Comparison of ENCODE assay signal across 15 cellular contexts in genomic region chr10:101363850-101364400, GRCh38. TPM values are rescaled to one million over a fixed set of nuclear protein-coding genes. Genes with fewer than 3 reads are reported as not detected.
A peak's percentile ranks its signal among the peaks of the same experiment; 100 is the strongest.
DNase-seq lines count a peak whose midpoint lies in the region; ATAC-seq, FAIRE-seq and TF ChIP-seq lines count a peak whose summit lies in the region.
"Had no signal": no experiment of that assay in that cellular context is flagged by ENCODE, and none has a peak within 500 bp of the region (broad histone marks: within the 10 kb centered on the region; RNA-seq: fewer than 3 reads in every experiment).

No MANE protein-coding gene starts in this region.

- peaks cover 72% of the 10 kb centered on the region for H3K79me2 ChIP-seq in SK-N-SH (ENCODE audit: insufficient read depth)
- H3K79me2 ChIP-seq in HCT116 (ENCODE audit: insufficient read depth, low read length), result peaks cover 25% of the 10 kb centered on the region
- peaks cover 32% of the 10 kb centered on the region for H3K79me2 ChIP-seq in astrocyte (ENCODE audit: insufficient read depth, low read length)

- peaks cover 16% of the 10 kb centered on the region for H3K4me1 Mint-ChIP-seq in astrocyte (ENCODE audit: low read depth, unreplicated experiment)
- peaks cover 17% of the 10 kb centered on the region for H3K4me1 Mint-ChIP-seq in memory B cell

- H4K20me1 ChIP-seq in SK-N-SH (ENCODE audit: insufficient read depth), result peaks cover 42% of the 10 kb centered on the region
- no peaks in the 10 kb centered on the region for H4K20me1 ChIP-seq in HCT116 (ENCODE audit: insufficient read depth)
- H4K20me1 ChIP-seq in astrocyte (ENCODE audit: insufficient read depth, low read length), result peaks cover 60% of the 10 kb centered on the region

- BruUV-seq in HCT116 (replicated peaks; lab: Mats Ljungman, UMichigan), result no TSS peak

- TF ChIP-seq EP300 in SK-N-SH (IDR thresholded peaks at IDR 0.05; ENCODE audit: borderline replicate concordance in 1 of 2, low read depth in 1 of 2, low read length in 1 of 2), result no peak

- H3K4me3 Mint-ChIP-seq in astrocyte (ENCODE audit: unreplicated experiment) (no peak overlapping the region), memory B cell (no peak overlapping the region)
- H3K4me3 Mint-ChIP-seq: CD4-positive, CD25-positive, alpha-beta regulatory T cell had no signal

- intact Hi-C loops in HCT116 (cut with micrococcal nuclease), result no loop called here

- peaks cover 19% of the 10 kb centered on the region for H3F3A ChIP-seq in SK-N-SH (replicated peaks; ENCODE audit: insufficient read depth)

- no peak overlapping the region for H3K27ac Mint-ChIP-seq in astrocyte (ENCODE audit: unreplicated experiment)
- H3K27ac Mint-ChIP-seq in memory B cell, result peak overlapping the region; percentile 4
- H3K27ac Mint-ChIP-seq: CD4-positive, CD25-positive, alpha-beta regulatory T cell had no signal

- CTCF ChIA-PET in SK-N-SH (lab: Yijun Ruan, JAX), result interaction anchor here (2.4 kb wide), 1 partner anchor 150 kb away, joined by 9 read pairs; no protein-coding TSS in a partner anchor
- CTCF ChIA-PET in HCT116 (lab: Charles Lee), result no interaction called here

- no peaks in the 10 kb centered on the region for H3K9me3 ChIP-seq in SK-N-SH
- no peaks in the 10 kb centered on the region for H3K9me3 ChIP-seq in HCT116 (ENCODE audit: control insufficient read depth in 1 of 2, insufficient read depth in 1 of 2, low read depth in 1 of 2, low read length in 2 of 2)
- no peaks in the 10 kb centered on the region for H3K9me3 ChIP-seq in astrocyte (ENCODE audit: insufficient read depth, low read depth, low read length)
- H3K9me3 ChIP-seq: BLaER1 treated with 17β-estradiol and CSF1 and Interleukin-3, amounts not matched to agents 10 nM and 100 nM; HAP-1 had no signal

- no peaks in the 10 kb centered on the region for H3K27me3 ChIP-seq in SK-N-SH (ENCODE audit: insufficient read depth)
- no peaks in the 10 kb centered on the region for H3K27me3 ChIP-seq in HCT116 (ENCODE audit: insufficient read depth, low read length)
- H3K27me3 ChIP-seq in astrocyte (ENCODE audit: insufficient read depth, low read length), result no peaks in the 10 kb centered on the region
- H3K27me3 ChIP-seq: BLaER1 treated with 17β-estradiol and CSF1 and Interleukin-3, amounts not matched to agents 10 nM and 100 nM had no signal

- FAIRE-seq in astrocyte (lab: Jason Lieb, UNC), result no peak

- H3K27ac ChIP-seq in SK-N-SH (ENCODE audit: low read depth in 2 of 2, low read length in 1 of 2) (no peak overlapping the region), HCT116 (ENCODE audit: low read depth, low read length) (no peak overlapping the region), astrocyte (ENCODE audit: low read depth, low read length) (no peak overlapping the region)
- H3K27ac ChIP-seq: 22Rv1; BLaER1 treated with 17β-estradiol and CSF1 and Interleukin-3, amounts not matched to agents 10 nM and 100 nM had no signal

- TF ChIP-seq CTCF in SK-N-SH (IDR thresholded peaks at IDR 0.05) (no peak), HCT116 (IDR thresholded peaks at IDR 0.05 in 2 of 3, conservative IDR thresholded peaks at IDR 0.05 in 1 of 3; ENCODE audit: borderline replicate concordance in 1 of 3, insufficient read depth in 1 of 3, low read depth in 2 of 3, low read length in 2 of 3) (no peak), astrocyte (IDR thresholded peaks at IDR 0.05; ENCODE audit: insufficient read depth, low read depth, low read length) (no peak)

- POLR2A ChIA-PET in SK-N-SH (lab: Yijun Ruan, JAX) (no interaction called here), HCT116 (lab: Charles Lee) (no interaction called here)

- H3K4me3 ChIP-seq in SK-N-SH (ENCODE audit: low read depth in 2 of 2, low read length in 1 of 2) (no peak overlapping the region), HCT116 (replicated peaks in 1 of 2; ENCODE audit: low read depth in 1 of 2, low read length in 2 of 2) (no peak overlapping the region), astrocyte (ENCODE audit: insufficient read depth, low read depth, low read length) (no peak overlapping the region)
- H3K4me3 ChIP-seq: BLaER1 treated with 17β-estradiol and CSF1 and Interleukin-3, amounts not matched to agents 10 nM and 100 nM; GM12878; HAP-1 had no signal

- TF ChIP-seq RAD21 in SK-N-SH (IDR thresholded peaks at IDR 0.05; ENCODE audit: low read length) (no peak), HCT116 (IDR thresholded peaks at IDR 0.05; ENCODE audit: low read depth) (no peak)

- DNase-seq in SK-N-SH (no peak), HCT116 (ENCODE audit: low read depth, low spot score) (no peak), astrocyte (ENCODE audit: low read depth) (no peak), memory B cell (ENCODE audit: low spot score in 2 of 2) (no peak), GM03348 (ENCODE audit: low spot score) (no peak)
- no peak for DNase-seq in stimulated activated CD8-positive, alpha-beta memory T cell treated with anti-CD3 and anti-CD28 coated beads, Interleukin-4, amount 100 ng/mL, for 48 hours
- DNase-seq: Calu3; CD4-positive, CD25-positive, alpha-beta regulatory T cell; DMS 273 treated with DMSO at 0.1 percent for 48 hours had no signal

- H3K36me3 Mint-ChIP-seq in astrocyte (ENCODE audit: low read depth, unreplicated experiment) (peaks cover 8% of the 10 kb centered on the region), memory B cell (peaks cover 5% of the 10 kb centered on the region)

- H3K9me2 ChIP-seq in SK-N-SH (no peaks in the 10 kb centered on the region), HCT116 (ENCODE audit: insufficient read depth) (no peaks in the 10 kb centered on the region)

- H3K36me3 ChIP-seq in SK-N-SH (replicated peaks in 1 of 2; ENCODE audit: control insufficient read depth in 1 of 2, insufficient read depth in 2 of 2, low read length in 1 of 2), result peaks cover 0 to 10% of the 10 kb centered on the region in 2 experiments
- H3K36me3 ChIP-seq in HCT116 (ENCODE audit: control insufficient read depth in 1 of 2, insufficient read depth in 2 of 2, low read length in 2 of 2), result no peaks in the 10 kb centered on the region
- H3K36me3 ChIP-seq in astrocyte (ENCODE audit: insufficient read depth, low read length), result no peaks in the 10 kb centered on the region
- H3K36me3 ChIP-seq: HAP-1 had no signal

- H3K4me1 ChIP-seq in SK-N-SH (ENCODE audit: control insufficient read depth in 1 of 2, insufficient read depth in 2 of 2, low read depth in 1 of 2, low read length in 1 of 2) (peaks cover 0 to 16% of the 10 kb centered on the region in 2 experiments; a peak in 1 of 4 replicates), HCT116 (ENCODE audit: control insufficient read depth in 1 of 2, insufficient read depth in 2 of 2, low read length in 2 of 2) (peaks cover 17 to 43% of the 10 kb centered on the region in 2 experiments), astrocyte (ENCODE audit: insufficient read depth, low read length) (peaks cover 8% of the 10 kb centered on the region)

- no peak; the same call in 1 of the 3 replicates for ATAC-seq in SK-N-SH treated with all-trans-retinoic acid at 6 μM for 48 hours
- ATAC-seq in HCT116, result no peak
- no peak for ATAC-seq in memory B cell (ENCODE audit: low read depth)
- no peak for ATAC-seq in GM18861 (IDR thresholded peaks at IDR 0.05; ENCODE audit: unreplicated experiment)
- ATAC-seq: GM12878 had no signal

- H3K4me2 ChIP-seq in SK-N-SH (no peak overlapping the region), HCT116 (ENCODE audit: low read length) (peak overlapping the region; percentile 2; the same call in 1 of the 2 replicates), astrocyte (ENCODE audit: low read length) (peak overlapping the region; percentile 19)
- H3K4me2 ChIP-seq: BLaER1 treated with 17β-estradiol and CSF1 and Interleukin-3, amounts not matched to agents 10 nM and 100 nM had no signal

- no peaks in the 10 kb centered on the region for H3K27me3 Mint-ChIP-seq in astrocyte (ENCODE audit: low read depth, unreplicated experiment)
- no peaks in the 10 kb centered on the region for H3K27me3 Mint-ChIP-seq in memory B cell
- H3K27me3 Mint-ChIP-seq: CD4-positive, CD25-positive, alpha-beta regulatory T cell had no signal

- no peak overlapping the region for H3K9ac ChIP-seq in SK-N-SH
- H3K9ac ChIP-seq in HCT116 (ENCODE audit: low read length), result no peak overlapping the region
- H3K9ac ChIP-seq in astrocyte (ENCODE audit: low read length), result no peak overlapping the region
- H3K9ac ChIP-seq: BLaER1 treated with 17β-estradiol and CSF1 and Interleukin-3, amounts not matched to agents 10 nM and 100 nM had no signal

- 97% methylated on average over 2 of the region's 2 CpGs for WGBS in SK-N-SH (ENCODE audit: low lambda C conversion rate)

- H2AFZ ChIP-seq in SK-N-SH (ENCODE audit: low read depth) (no peak overlapping the region), HCT116 (ENCODE audit: low read depth, low read length, poor library complexity, severe bottlenecking) (no peak overlapping the region), astrocyte (ENCODE audit: low read depth, low read length) (no peak overlapping the region)

- RAD21 ChIA-PET in HCT116 (lab: Charles Lee; ENCODE audit: low non-redundant PET in 1 of 2, low total read pairs in 2 of 2, uncharacterized antibody in 2 of 2, unreplicated experiment in 2 of 2), result no interaction called here

- H3K9me3 Mint-ChIP-seq in astrocyte (ENCODE audit: unreplicated experiment) (no peaks in the 10 kb centered on the region), memory B cell (no peaks in the 10 kb centered on the region)
- H3K9me3 Mint-ChIP-seq: CD4-positive, CD25-positive, alpha-beta regulatory T cell had no signal

- no peak for TF ChIP-seq POLR2A in HCT116 (IDR thresholded peaks at IDR 0.05; ENCODE audit: borderline replicate concordance, extremely low read depth, insufficient read depth, insufficient read length)

TF ChIP-seq in SK-N-SH, 30 proteins besides CTCF, POLR2A, EP300 and RAD21 (continues in another document):
- TF ChIP-seq EZH2phosphoT487 (IDR thresholded peaks at IDR 0.05; ENCODE audit: borderline replicate concordance, low read depth) (no peak), POLR2AphosphoS5 (IDR thresholded peaks at IDR 0.05; ENCODE audit: low read depth, low read length) (no peak)

TF ChIP-seq in HCT116, 20 proteins besides CTCF, POLR2A, EP300 and RAD21:
- TF ChIP-seq CBX3 (IDR thresholded peaks at IDR 0.05; ENCODE audit: low read depth) (no peak), ELF1 (IDR thresholded peaks at IDR 0.05; ENCODE audit: borderline replicate concordance, low read depth) (no peak), ZFX (IDR thresholded peaks at IDR 0.05) (no peak), YY1 (IDR thresholded peaks at IDR 0.05; ENCODE audit: extremely low read depth, insufficient replicate concordance, low read depth, low read length) (no peak), ATF3 (IDR thresholded peaks at IDR 0.05) (no peak), SIN3A (IDR thresholded peaks at IDR 0.05; ENCODE audit: low read depth) (no peak)

RNA-seq across cellular contexts. Expression of gene BTRC, which starts 10.0 kb away (rescaled TPM):
- 6.5 and 8.1 TPM in 2 replicates for polyA plus RNA-seq in SK-N-SH (2012; rRNA removed)
- 6.7 and 7.3 TPM in 2 replicates for polyA plus RNA-seq in SK-N-SH (2012; cell fraction: cytosol; rRNA removed)
- 10.1 and 17.6 TPM in 2 replicates for polyA plus RNA-seq in SK-N-SH (2012; cell fraction: nucleus; rRNA removed)
- total RNA-seq in HCT116 (2021; ENCODE audit: unreplicated experiment), result 29.1 TPM
- polyA plus RNA-seq in HCT116 (2012), result 10.3 and 12.6 TPM in 2 replicates
- total RNA-seq in astrocyte, result 32.8 and 33.3 TPM in 2 replicates
